9 cellular contexts compared by ENCODE assay signal in the genomic region with DNA sequence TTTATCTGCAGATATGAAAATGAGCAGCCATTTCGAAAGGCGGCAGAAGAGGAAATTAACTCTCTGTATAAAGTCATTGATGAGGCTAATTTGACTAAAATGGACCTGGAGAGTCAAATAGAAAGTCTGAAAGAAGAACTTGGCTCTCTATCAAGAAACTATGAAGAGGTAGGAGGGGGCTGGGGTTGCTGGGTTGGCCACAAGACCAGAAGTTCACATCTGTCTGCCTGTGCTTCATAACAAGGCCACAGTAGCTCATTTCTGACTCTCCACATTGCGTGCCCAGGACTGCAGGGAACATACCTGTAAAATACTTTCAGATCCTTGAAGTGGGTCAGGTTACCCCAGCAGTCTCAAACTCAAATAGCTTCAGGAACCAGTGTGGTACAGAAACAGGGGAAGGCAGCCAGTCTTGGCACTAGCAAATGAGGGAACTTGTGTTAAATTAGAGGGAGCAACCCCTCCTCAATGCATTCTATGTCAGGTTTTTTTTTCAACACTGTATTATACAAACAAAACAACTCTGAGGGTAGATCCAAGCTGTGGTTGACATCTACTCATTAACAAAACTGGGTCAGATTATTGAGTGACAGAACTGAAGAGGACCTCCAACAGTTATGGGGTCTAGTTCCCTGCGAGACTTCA. TPM values are rescaled to one million over a fixed set of nuclear protein-coding genes. Genes with fewer than 3 reads are reported as not detected.
DNase-seq lines count a peak whose midpoint lies in the region; ATAC-seq and TF ChIP-seq lines count a peak whose summit lies in the region.
"Had no signal": no experiment of that assay in that cellular context is flagged by ENCODE, and none has a peak within 500 bp of the region (broad histone marks: within the 10 kb centered on the region; RNA-seq: fewer than 3 reads in every experiment).

No MANE protein-coding gene starts in this region.

- peaks cover 7 to 26% (median 15%) of the 10 kb centered on the region in 7 donors for H3K4me1 Mint-ChIP-seq in naive thymus-derived CD4-positive, alpha-beta T cell

- intact Hi-C loops in naive thymus-derived CD4-positive, alpha-beta T cell (cut with micrococcal nuclease): loop anchor here in 1 of 2 donors (10.0 kb wide), 1 partner anchor 476 kb away; no protein-coding TSS in a partner anchor
- intact Hi-C loops in heart right ventricle (cut with DNase I): no loop called here
- intact Hi-C loops in posterior vena cava (cut with DNase I): no loop called here

- H3K27me3 ChIP-seq in Peyer's patch: no peaks in the 10 kb centered on the region
- H3K27me3 ChIP-seq in naive thymus-derived CD4-positive, alpha-beta T cell (ENCODE audit: control insufficient read depth in 2 of 2, insufficient read depth in 2 of 2, low read length in 2 of 2): no peaks in the 10 kb centered on the region
- H3K27me3 ChIP-seq in heart right ventricle: no peaks in the 10 kb centered on the region

- TF ChIP-seq CTCF in Peyer's patch (IDR thresholded peaks at IDR 0.05): no peak
- TF ChIP-seq CTCF in heart right ventricle (IDR thresholded peaks at IDR 0.05): no peak

- H3K9me3 ChIP-seq in Peyer's patch: no peaks in the 10 kb centered on the region
- H3K9me3 ChIP-seq in naive thymus-derived CD4-positive, alpha-beta T cell (ENCODE audit: control insufficient read depth in 2 of 3, low read length in 3 of 3): no peaks in the 10 kb centered on the region
- no peaks in the 10 kb centered on the region for H3K9me3 ChIP-seq in heart right ventricle

- H3K36me3 Mint-ChIP-seq in naive thymus-derived CD4-positive, alpha-beta T cell: no peaks in the 10 kb centered on the region

- H3K27ac Mint-ChIP-seq in naive thymus-derived CD4-positive, alpha-beta T cell: peak overlapping the region in 8 of 9 donors; percentile 14 to 87 (median 70)

- ATAC-seq in GM19025 (IDR thresholded peaks at IDR 0.05; ENCODE audit: low read depth, unreplicated experiment) (peak; percentile 93), HG02938 (IDR thresholded peaks at IDR 0.05; ENCODE audit: unreplicated experiment) (peak; percentile 92), heart right ventricle (no peak)
- ATAC-seq in naive thymus-derived CD4-positive, alpha-beta T cell: peak; percentile 76

- CTCF ChIA-PET in naive thymus-derived CD4-positive, alpha-beta T cell (lab: Charles Lee): no interaction called here

- no peaks in the 10 kb centered on the region for H3K9me3 Mint-ChIP-seq in naive thymus-derived CD4-positive, alpha-beta T cell

- TF ChIP-seq POLR2A in Peyer's patch (IDR thresholded peaks at IDR 0.05): no peak

- peak overlapping the region in 3 of 4 donors; percentile 15 to 65 (median 61) for H3K27ac ChIP-seq in Peyer's patch
- H3K27ac ChIP-seq in naive thymus-derived CD4-positive, alpha-beta T cell (ENCODE audit: low read depth, low read length): no peak overlapping the region
- H3K27ac ChIP-seq in heart right ventricle: no peak overlapping the region

- no peaks in the 10 kb centered on the region for H3K27me3 Mint-ChIP-seq in naive thymus-derived CD4-positive, alpha-beta T cell

- 68 to 83% methylated on average over 4 of the region's 4 CpGs for WGBS in heart right ventricle, 2 donors

- no peaks in the 10 kb centered on the region for H3K36me3 ChIP-seq in Peyer's patch
- no peaks in the 10 kb centered on the region for H3K36me3 ChIP-seq in naive thymus-derived CD4-positive, alpha-beta T cell (ENCODE audit: control insufficient read depth in 2 of 3, insufficient read depth in 3 of 3, low read length in 3 of 3)
- no peaks in the 10 kb centered on the region for H3K36me3 ChIP-seq in heart right ventricle

- POLR2A ChIA-PET in naive thymus-derived CD4-positive, alpha-beta T cell (lab: Charles Lee): no interaction called here

- peak overlapping the region in 3 of 10 donors; percentile 31 to 54 (median 36) for H3K4me3 Mint-ChIP-seq in naive thymus-derived CD4-positive, alpha-beta T cell

- H3K4me1 ChIP-seq in Peyer's patch (peaks cover 0 to 11% (median 1%) of the 10 kb centered on the region in 4 donors), heart right ventricle (peaks cover 0 to 9% (median 0%) of the 10 kb centered on the region in 9 donors)
- peaks cover 5 to 14% of the 10 kb centered on the region in 2 donors for H3K4me1 ChIP-seq in naive thymus-derived CD4-positive, alpha-beta T cell (ENCODE audit: control insufficient read depth in 2 of 2, insufficient read depth in 2 of 2, low read length in 2 of 2)

- DNase-seq in Peyer's patch: peak in 2 of 3 donors; percentile 82 to 84
- peak in 1 of 9 donors; percentile 41 for DNase-seq in naive thymus-derived CD4-positive, alpha-beta T cell
- DNase-seq in heart right ventricle: no peak
- no peak for DNase-seq in NCI-H1436 treated with DMSO at 0.1 percent for 48 hours (lab: John Stamatoyannopoulos, UW)
- DNase-seq in NCI-H748 (lab: John Stamatoyannopoulos, UW; ENCODE audit: unreplicated experiment): no peak
- no peak for DNase-seq in posterior vena cava (ENCODE audit: low spot score)

- no peak overlapping the region for H3K4me3 ChIP-seq in Peyer's patch
- no peak overlapping the region for H3K4me3 ChIP-seq in naive thymus-derived CD4-positive, alpha-beta T cell (ENCODE audit: low read length)
- H3K4me3 ChIP-seq in heart right ventricle: no peak overlapping the region

RNA-seq across cellular contexts. Expression of a gene that starts 48.7 kb away (rescaled TPM):
- not detected for total RNA-seq in Peyer's patch
- not detected for total RNA-seq in naive thymus-derived CD4-positive, alpha-beta T cell
- polyA plus RNA-seq in naive thymus-derived CD4-positive, alpha-beta T cell: under 1 TPM in 1 of 2 donors, not detected in 1; 0.72 TPM
- not detected for total RNA-seq in heart right ventricle
- under 1 TPM in 1 of 2 donors, not detected in 1; 0.17 TPM for polyA plus RNA-seq in heart right ventricle
- not detected for total RNA-seq in posterior vena cava
- total RNA-seq: M059J had no signal

Comparison
In these comparisons a context has a peak if more than half of its experiments do, and no peak if none do; other contexts are left out.
1. ATAC-seq: peak in GM19025 (single experiment), HG02938 (single experiment) and naive thymus-derived CD4-positive, alpha-beta T cell (single experiment); none in heart right ventricle (0 of 8).
2. DNase-seq: peak in Peyer's patch (2 of 3); none in heart right ventricle (0 of 2), NCI-H1436 treated with DMSO at 0.1 percent for 48 hours (single experiment), NCI-H748 (single experiment) and posterior vena cava (single experiment).
3. H3K27ac ChIP-seq: peak in Peyer's patch (3 of 4); none in naive thymus-derived CD4-positive, alpha-beta T cell (single experiment) and heart right ventricle (0 of 10).